In the genomic region with DNA sequence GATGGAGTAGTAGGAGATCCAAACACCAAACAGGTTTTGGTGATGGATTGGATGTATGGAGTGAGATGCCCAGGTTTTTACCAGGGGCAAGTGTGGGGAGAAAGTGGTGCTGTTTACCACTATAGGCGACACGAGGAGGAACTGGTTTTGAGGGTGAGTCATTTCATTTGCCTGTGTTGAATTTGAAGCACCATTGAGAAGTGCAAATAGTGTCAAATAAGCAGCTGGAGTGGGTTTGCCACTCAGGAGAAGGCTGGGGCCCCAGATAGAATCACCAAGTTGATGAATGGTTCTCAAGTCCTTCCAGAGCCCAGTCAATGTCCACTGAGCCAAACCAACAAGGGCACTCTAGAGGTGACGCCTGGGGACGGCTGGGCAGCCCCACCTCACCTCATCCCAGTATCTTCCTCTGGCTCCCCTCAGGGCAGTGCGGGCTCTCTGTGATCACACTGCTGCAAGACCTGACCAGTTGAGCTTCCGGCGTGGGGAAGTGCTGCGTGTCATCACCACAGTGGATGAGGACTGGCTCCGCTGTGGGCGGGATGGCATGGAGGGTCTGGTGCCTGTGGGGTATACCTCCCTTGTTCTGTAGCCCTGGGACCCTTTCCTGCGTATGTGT, we compare ENCODE assay signal across 21 cellular contexts. TPM values are rescaled to one million over a fixed set of nuclear protein-coding genes. Genes with fewer than 3 reads are reported as not detected.
DNase-seq lines count a peak whose midpoint lies in the region; ATAC-seq and TF ChIP-seq lines count a peak whose summit lies in the region.
"Had no signal": no experiment of that assay in that cellular context is flagged by ENCODE, and none has a peak within 500 bp of the region (broad histone marks: within the 10 kb centered on the region; RNA-seq: fewer than 3 reads in every experiment).

No MANE protein-coding gene starts in this region.

- H3K4me3 ChIP-seq in KMS-11 (IDR thresholded peaks at IDR 0.05; ENCODE audit: insufficient read depth, low read depth, low read length) = peak overlapping the region; percentile 6
- H3K4me3 ChIP-seq in lung = no peak overlapping the region
- H3K4me3 ChIP-seq: ovary, testis had no signal

- H3K4me1 ChIP-seq in KMS-11 (ENCODE audit: low read depth, poor library complexity, severe bottlenecking) = peaks cover 8% of the 10 kb centered on the region
- H3K4me1 ChIP-seq in lung (ENCODE audit: control insufficient read depth in 2 of 2, insufficient read depth in 2 of 2, low read length in 2 of 2) = peaks cover 0 to 5% of the 10 kb centered on the region in 2 donors

- TF ChIP-seq CTCF in KMS-11 (conservative IDR thresholded peaks at IDR 0.05; ENCODE audit: low read depth, low read length) (no peak), lung (IDR thresholded peaks at IDR 0.05; ENCODE audit: control extremely low read depth, extremely low read depth) (no peak)
- no peak for TF ChIP-seq CTCF in CD4-positive, alpha-beta T cell (IDR thresholded peaks at IDR 0.05)

- peak overlapping the region; percentile 45 for H3K27ac Mint-ChIP-seq in activated CD4-positive, alpha-beta memory T cell treated with anti-CD3 and anti-CD28 coated beads for 36 hours
- no peak overlapping the region for H3K27ac Mint-ChIP-seq in CD4-positive, alpha-beta T cell

- H3K4me1 Mint-ChIP-seq in activated CD4-positive, alpha-beta memory T cell treated with anti-CD3 and anti-CD28 coated beads for 36 hours (ENCODE audit: low read depth) = peaks cover 4% of the 10 kb centered on the region
- H3K4me1 Mint-ChIP-seq in CD4-positive, alpha-beta T cell (ENCODE audit: low read depth) = peaks cover 13% of the 10 kb centered on the region

- no peaks in the 10 kb centered on the region for H3K27me3 ChIP-seq in KMS-11 (ENCODE audit: insufficient read depth, low read depth)
- H3K27me3 ChIP-seq in lung (ENCODE audit: control insufficient read depth, insufficient read depth) = no peaks in the 10 kb centered on the region
- H3K27me3 ChIP-seq in CD4-positive, alpha-beta T cell (ENCODE audit: control insufficient read depth, insufficient read depth, low read length) = no peaks in the 10 kb centered on the region
- H3K27me3 ChIP-seq: ovary, testis had no signal

- H3K36me3 Mint-ChIP-seq in activated CD4-positive, alpha-beta memory T cell treated with anti-CD3 and anti-CD28 coated beads for 36 hours = peaks cover 15% of the 10 kb centered on the region
- peaks cover 35% of the 10 kb centered on the region for H3K36me3 Mint-ChIP-seq in CD4-positive, alpha-beta T cell (ENCODE audit: low read depth)

- no peak overlapping the region for H2AFZ ChIP-seq in KMS-11 (ENCODE audit: low read depth)

- no peak overlapping the region for H3K4me3 Mint-ChIP-seq in activated CD4-positive, alpha-beta memory T cell treated with anti-CD3 and anti-CD28 coated beads for 36 hours
- no peak overlapping the region for H3K4me3 Mint-ChIP-seq in CD4-positive, alpha-beta T cell
- H3K4me3 Mint-ChIP-seq: activated naive CD8-positive, alpha-beta T cell treated with anti-CD3 and anti-CD28 coated beads, Interleukin-2, amount 10 ng/mL, durations not matched to agents 7 days and 5 days; H9 had no signal

- H3K9me3 Mint-ChIP-seq in activated CD4-positive, alpha-beta memory T cell treated with anti-CD3 and anti-CD28 coated beads for 36 hours = no peaks in the 10 kb centered on the region
- H3K9me3 Mint-ChIP-seq in CD4-positive, alpha-beta T cell = no peaks in the 10 kb centered on the region
- H3K9me3 Mint-ChIP-seq: activated naive CD8-positive, alpha-beta T cell treated with anti-CD3 and anti-CD28 coated beads, Interleukin-2, amount 10 ng/mL, durations not matched to agents 7 days and 5 days; H9 had no signal

- H3K27ac ChIP-seq in KMS-11 = no peak overlapping the region
- no peak overlapping the region for H3K27ac ChIP-seq in lung (ENCODE audit: low read depth in 1 of 2, low read length in 1 of 2)
- no peak overlapping the region for H3K27ac ChIP-seq in CD4-positive, alpha-beta T cell (ENCODE audit: low read depth, low read length)
- H3K27ac ChIP-seq: ovary, testis had no signal

- no peaks in the 10 kb centered on the region; the same call in 1 of the 2 replicates for H4K20me1 ChIP-seq in KMS-11 (ENCODE audit: insufficient read depth)

- CTCF ChIA-PET in activated CD4-positive, alpha-beta memory T cell treated with anti-CD3 and anti-CD28 coated beads for 36 hours (lab: Charles Lee) = no interaction called here
- CTCF ChIA-PET in CD4-positive, alpha-beta T cell (lab: Charles Lee) = no interaction called here

- peak; percentile 99 for DNase-seq in DMS53 (lab: John Stamatoyannopoulos, UW)
- no peak for DNase-seq in activated CD4-positive, alpha-beta memory T cell treated with anti-CD3 and anti-CD28 coated beads for 36 hours
- peak; percentile 58 for DNase-seq in lung (ENCODE audit: low spot score)
- no peak for DNase-seq in inferior parietal cortex (ENCODE audit: extremely low spot score)
- DNase-seq in activated CD4-positive, alpha-beta T cell treated with anti-CD3 and anti-CD28 coated beads for 4 hours = no peak
- DNase-seq in CD4-positive, alpha-beta T cell = no peak
- no peak for DNase-seq in hypothalamus (lab: John Stamatoyannopoulos, UW)
- DNase-seq: activated CD4-positive, CD25-positive, alpha-beta regulatory T cell; activated naive CD8-positive, alpha-beta T cell treated with anti-CD3 and anti-CD28 coated beads, Interleukin-2, amount 10 ng/mL, durations not matched to agents 7 days and 5 days; AML-193; Calu3; effector CD4-positive, alpha-beta T cell; H9; MM.1S; NCI-H187 treated with DMSO at 0.1 percent for 48 hours; ovary; stimulated activated CD4-positive, alpha-beta T cell treated with anti-CD3 and anti-CD28 coated beads, Interleukin-4, amount 100 ng/mL, for 24 hours; testis had no signal

- WGBS in lung, 2 donors = 74 to 84% methylated on average over 11 of the region's 11 CpGs

- no peaks in the 10 kb centered on the region; the same call in 1 of the 2 replicates for H3K36me3 ChIP-seq in KMS-11 (ENCODE audit: insufficient read depth)
- H3K36me3 ChIP-seq in lung (ENCODE audit: control insufficient read depth in 2 of 2, insufficient read depth in 2 of 2, low read length in 2 of 2) = peaks cover 15 to 16% of the 10 kb centered on the region in 2 donors
- H3K36me3 ChIP-seq: ovary had no signal

- H3K9ac ChIP-seq in KMS-11 = no peak overlapping the region

- H3K79me2 ChIP-seq in KMS-11 (ENCODE audit: insufficient read depth, low read depth) = no peaks in the 10 kb centered on the region

- H3K4me2 ChIP-seq in KMS-11 = no peak overlapping the region

- intact Hi-C loops in activated CD4-positive, alpha-beta memory T cell treated with anti-CD3 and anti-CD28 coated beads for 36 hours (cut with micrococcal nuclease) = loop anchor here (10.0 kb wide), 1 partner anchor 265 kb away; no protein-coding TSS in a partner anchor
- intact Hi-C loops in CD4-positive, alpha-beta T cell (cut with DNase I, micrococcal nuclease) = loop anchor here in 1 of 2 experiments (10.0 kb wide), 1 partner anchor 405 kb away; no protein-coding TSS in a partner anchor

- ATAC-seq in lung (ENCODE audit: insufficient read depth, low FRiP score) = peak; percentile 42
- ATAC-seq in CD4-positive, alpha-beta T cell (ENCODE audit: poor library complexity) = no peak

- no peaks in the 10 kb centered on the region for H3K27me3 Mint-ChIP-seq in activated CD4-positive, alpha-beta memory T cell treated with anti-CD3 and anti-CD28 coated beads for 36 hours
- no peaks in the 10 kb centered on the region for H3K27me3 Mint-ChIP-seq in CD4-positive, alpha-beta T cell
- H3K27me3 Mint-ChIP-seq: activated naive CD8-positive, alpha-beta T cell treated with anti-CD3 and anti-CD28 coated beads, Interleukin-2, amount 10 ng/mL, durations not matched to agents 7 days and 5 days had no signal

- POLR2A ChIA-PET in activated CD4-positive, alpha-beta memory T cell treated with anti-CD3 and anti-CD28 coated beads for 36 hours (lab: Charles Lee) = no interaction called here
- POLR2A ChIA-PET in CD4-positive, alpha-beta T cell (lab: Charles Lee) = no interaction called here

- no peaks in the 10 kb centered on the region for H3K9me3 ChIP-seq in lung (ENCODE audit: control insufficient read depth in 2 of 2, insufficient read depth in 1 of 2, low read length in 1 of 2)
- no peaks in the 10 kb centered on the region for H3K9me3 ChIP-seq in CD4-positive, alpha-beta T cell (ENCODE audit: control insufficient read depth, low read length)
- H3K9me3 ChIP-seq: ovary, testis had no signal

RNA-seq across cellular contexts. Expression of a gene that starts 9.4 kb away (rescaled TPM):
- 10 to 100 TPM; 23.2 to 25.4 TPM for total RNA-seq in activated CD4-positive, alpha-beta memory T cell treated with anti-CD3 and anti-CD28 coated beads for 36 hours
- total RNA-seq in lung = 10 to 100 TPM; 25.0 to 37.7 TPM
- 10 to 100 TPM; 18.2 to 20.6 TPM for polyA plus RNA-seq in lung
- 10 to 100 TPM; 10.7 to 11.8 TPM for total RNA-seq in CD4-positive, alpha-beta T cell

RNA-seq across cellular contexts. Expression of a gene that starts 21.4 kb away (rescaled TPM):
- 100 to 1,000 TPM; 378 to 395 TPM for total RNA-seq in activated CD4-positive, alpha-beta memory T cell treated with anti-CD3 and anti-CD28 coated beads for 36 hours
- 100 to 1,000 TPM; 193 to 316 TPM for total RNA-seq in lung
- 100 to 1,000 TPM; 301 to 385 TPM for polyA plus RNA-seq in lung
- total RNA-seq in CD4-positive, alpha-beta T cell = 10 to 100 TPM; 44.0 to 47.3 TPM

RNA-seq across cellular contexts. Expression of a gene that starts 28.9 kb away (rescaled TPM):
- not detected for total RNA-seq in activated CD4-positive, alpha-beta memory T cell treated with anti-CD3 and anti-CD28 coated beads for 36 hours
- total RNA-seq in lung = under 1 TPM in 1 of 2 donors, not detected in 1; 0.09 TPM
- under 1 TPM in 1 of 2 donors, not detected in 1; 0.02 TPM for polyA plus RNA-seq in lung
- not detected for total RNA-seq in CD4-positive, alpha-beta T cell
- total RNA-seq: activated naive CD8-positive, alpha-beta T cell treated with anti-CD3 and anti-CD28 coated beads, Interleukin-2, amount 10 ng/mL, durations not matched to agents 7 days and 5 days; Calu3; fibroblast of lung; H9; T-helper 1 cell treated with Interleukin-12 subunit alpha and Interleukin-12 subunit beta and Interleukin-4 antibody, amounts not matched to agents 30 ng/mL and 1 ng/mL, for 36 hours had no signal
- polyA plus RNA-seq: fibroblast of lung, ovary had no signal

RNA-seq across cellular contexts. Expression of a gene that starts 52.8 kb away (rescaled TPM):
- 1 to 10 TPM; 1.9 to 2.4 TPM for total RNA-seq in activated CD4-positive, alpha-beta memory T cell treated with anti-CD3 and anti-CD28 coated beads for 36 hours
- 1 to 10 TPM; 2.2 to 4.7 TPM for total RNA-seq in lung
- polyA plus RNA-seq in lung = 1 to 10 TPM; 1.0 to 2.3 TPM
- 1 to 10 TPM; 1.3 to 1.8 TPM for total RNA-seq in CD4-positive, alpha-beta T cell

RNA-seq across cellular contexts. Expression of a gene that starts 56.8 kb away (rescaled TPM):
- 10 to 100 TPM; 62.0 to 68.1 TPM for total RNA-seq in activated CD4-positive, alpha-beta memory T cell treated with anti-CD3 and anti-CD28 coated beads for 36 hours
- 10 to 100 TPM; 55.5 to 56.5 TPM for total RNA-seq in lung
- polyA plus RNA-seq in lung = 10 to 100 TPM; 41.1 to 53.0 TPM
- total RNA-seq in CD4-positive, alpha-beta T cell = 10 to 100 TPM; 48.1 to 49.8 TPM

Comparison
In these comparisons a context has a peak if more than half of its experiments do, and no peak if none do; other contexts are left out.
1. DNase-seq: peak in DMS53 (single experiment) and lung (single experiment); none in activated CD4-positive, alpha-beta memory T cell treated with anti-CD3 and anti-CD28 coated beads for 36 hours (single experiment), inferior parietal cortex (single experiment), activated CD4-positive, alpha-beta T cell treated with anti-CD3 and anti-CD28 coated beads for 4 hours (0 of 2), CD4-positive, alpha-beta T cell (0 of 10) and hypothalamus (0 of 51).
2. RNA of a gene that starts 21.4 kb away (total RNA-seq): 378 to 395 TPM in activated CD4-positive, alpha-beta memory T cell treated with anti-CD3 and anti-CD28 coated beads for 36 hours and 193 to 316 TPM in lung; 44.0 to 47.3 TPM in CD4-positive, alpha-beta T cell; every median in the first group is over 4 times any median in the second.